Comparison of ENCODE assay signal across 33 cellular contexts in the genomic region with DNA sequence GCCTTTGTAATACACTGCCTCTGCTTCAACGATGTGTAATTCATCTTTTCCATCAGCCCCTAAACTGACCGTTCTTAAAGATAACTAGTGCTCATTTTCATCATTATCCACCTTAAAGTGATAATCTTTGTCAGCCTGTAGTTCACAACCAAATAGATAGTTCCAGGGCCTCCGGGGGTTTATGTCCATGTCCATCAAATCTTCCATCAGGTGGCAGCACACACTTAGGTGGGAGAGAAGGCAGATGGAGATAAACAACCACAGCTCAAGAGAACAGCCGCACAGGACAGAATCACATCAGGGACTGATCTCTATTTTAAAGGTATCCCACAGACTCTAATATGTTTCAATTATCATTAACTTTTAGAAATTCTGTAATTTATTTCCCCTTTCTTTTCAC.
DNase-seq lines count a peak whose midpoint lies in the region; ATAC-seq, FAIRE-seq and TF ChIP-seq lines count a peak whose summit lies in the region.
"Had no signal": no experiment of that assay in that cellular context is flagged by ENCODE, and none has a peak within 500 bp of the region (broad histone marks: within the 10 kb centered on the region; RNA-seq: fewer than 3 reads in every experiment).

No MANE protein-coding gene starts in this region.

- H3K9me3 ChIP-seq in OCI-LY3 (ENCODE audit: insufficient read depth, low read length) (no peaks in the 10 kb centered on the region), H1 (ENCODE audit: insufficient read depth in 2 of 2, low read depth in 1 of 2, low read length in 1 of 2) (no peaks in the 10 kb centered on the region), neural progenitor cell (ENCODE audit: low read depth) (no peaks in the 10 kb centered on the region)
- H3K9me3 ChIP-seq: ascending aorta, Caco-2, colonic mucosa, left lung, neutrophil, sigmoid colon, tibial nerve had no signal

- no peak overlapping the region for H4K8ac ChIP-seq in H1 (ENCODE audit: extremely low read depth, insufficient read depth, low read length)

- H4K5ac ChIP-seq in H1 (ENCODE audit: insufficient read length, low read depth, low read length): no peak overlapping the region

- H3K36me3 Mint-ChIP-seq in neural progenitor cell: peaks cover 8% of the 10 kb centered on the region

- WGBS in H1 (ENCODE audit: extremely low coverage in 1 of 2, insufficient coverage in 1 of 2, insufficient read length in 1 of 2, insufficient replicate concordance in 2 of 2, low coverage in 1 of 2, low lambda C conversion rate in 2 of 2, missing lambda C conversion rate in 1 of 2), 2 experiments: 86% methylated on average over 4 of the region's 4 CpGs; no CpG with 5 or more reads in 1 of the 2 experiments

- H3K4me3 Mint-ChIP-seq in neural progenitor cell: no peak overlapping the region
- H3K4me3 Mint-ChIP-seq: activated T-cell treated with anti-CD3 and anti-CD28 coated beads, Interleukin-2, amount 50 U/mL, for 24 hours; CD14-positive monocyte had no signal

- H3K27ac ChIP-seq in OCI-LY3 (ENCODE audit: low read length) (no peak overlapping the region), H1 (ENCODE audit: low read depth, low read length) (no peak overlapping the region), neural progenitor cell (no peak overlapping the region)
- H3K27ac ChIP-seq: ascending aorta, cardiac muscle cell, colonic mucosa, epithelial cell of prostate, left lung, neutrophil, sigmoid colon, tibial nerve had no signal

- no peak overlapping the region for H3K56ac ChIP-seq in H1 (replicated peaks; ENCODE audit: insufficient read length, low read depth, low read length)

- H3F3A ChIP-seq in neural progenitor cell (ENCODE audit: low read depth): no peaks in the 10 kb centered on the region

- CTCF ChIA-PET in H1 (lab: Charles Lee; ENCODE audit: partially characterized antibody): interaction anchor here (1.3 kb wide), 1 partner anchor 397 kb away, joined by 3 read pairs; no protein-coding TSS in a partner anchor

- H3K14ac ChIP-seq in H1 (ENCODE audit: insufficient read length): no peak overlapping the region

- H3K27me3 Mint-ChIP-seq in neural progenitor cell (ENCODE audit: insufficient read depth, low read depth): no peaks in the 10 kb centered on the region
- H3K27me3 Mint-ChIP-seq: activated T-cell treated with anti-CD3 and anti-CD28 coated beads, Interleukin-2, amount 50 U/mL, for 24 hours had no signal

- no peak for TF ChIP-seq POLR2A in H1 (IDR thresholded peaks at IDR 0.05; ENCODE audit: control extremely low read depth in 1 of 2, low read depth in 2 of 2, low read length in 2 of 2)

- H3K79me1 ChIP-seq in H1 (ENCODE audit: low read depth, low read length): no peaks in the 10 kb centered on the region

- no peak overlapping the region for H2BK15ac ChIP-seq in H1 (ENCODE audit: low read length)

- no peak overlapping the region for H2BK5ac ChIP-seq in H1 (ENCODE audit: low read depth, low read length)

- no peak overlapping the region for H3K23ac ChIP-seq in H1 (ENCODE audit: insufficient read length)

- H3K27me3 ChIP-seq in OCI-LY3 (ENCODE audit: low read depth, low read length) (no peaks in the 10 kb centered on the region), H1 (replicated peaks in 1 of 4; ENCODE audit: control insufficient read depth in 3 of 4, extremely low read depth in 1 of 4, insufficient read depth in 3 of 4, low read length in 3 of 4) (no peaks in the 10 kb centered on the region), neural progenitor cell (no peaks in the 10 kb centered on the region)
- H3K27me3 ChIP-seq: ascending aorta, cardiac muscle cell, colonic mucosa, left lung, neutrophil, sigmoid colon, tibial nerve had no signal

- H3K4me1 ChIP-seq in OCI-LY3 (ENCODE audit: low read length): peaks cover 3% of the 10 kb centered on the region; the same call in 1 of the 2 replicates
- H3K4me1 ChIP-seq in H1 (replicated peaks in 1 of 4; ENCODE audit: control insufficient read depth in 3 of 4, insufficient read depth in 4 of 4, low read length in 3 of 4): no peaks in the 10 kb centered on the region
- H3K4me1 ChIP-seq in neural progenitor cell: no peaks in the 10 kb centered on the region
- H3K4me1 ChIP-seq: ascending aorta, Caco-2, colonic mucosa, left lung, sigmoid colon, tibial nerve had no signal

- DNase-seq in ELF-1 (ENCODE audit: low read depth, low spot score) (peak; percentile 1), H1 (ENCODE audit: low read depth in 1 of 2, low spot score in 2 of 2) (no peak), neural progenitor cell (ENCODE audit: low spot score) (peak; percentile 15)
- DNase-seq: activated CD4-positive, alpha-beta T cell treated with anti-CD3 and anti-CD28 coated beads, Interleukin-2, amount 50 U/mL, for 1 hour; activated CD4-positive, CD25-positive, alpha-beta regulatory T cell; activated gamma-delta T cell treated with Interleukin-2 at 50 U/mL for 16 hours; activated T-cell treated with anti-CD3 and anti-CD28 coated beads, Interleukin-2, amount 50 U/mL, for 24 hours; colonic mucosa; effector CD4-positive, alpha-beta T cell; left lung; mesenchymal stem cell; MV-4-11; NCI-H1436 treated with DMSO at 0.1 percent for 48 hours; NCI-H2107; NCI-H345; NCI-H69; SIG-M5; sigmoid colon; stimulated activated CD4-positive, alpha-beta T cell treated with anti-CD3 and anti-CD28 coated beads, Interleukin-4, amount 100 ng/mL, for 24 hours; T1000 had no signal

- H3K4me2 ChIP-seq in OCI-LY3 (ENCODE audit: low read length) (no peak overlapping the region), H1 (ENCODE audit: insufficient read depth in 1 of 2, low read depth in 2 of 2, low read length in 2 of 2) (no peak overlapping the region), neural progenitor cell (no peak overlapping the region)

- H2BK20ac ChIP-seq in H1 (ENCODE audit: low read length): no peak overlapping the region

- H2BK120ac ChIP-seq in H1 (replicated peaks; ENCODE audit: low read depth, low read length): no peak overlapping the region

- peak; percentile 30 to 41; a peak in 3 of 4 replicates for TF ChIP-seq RAD21 in H1 (IDR thresholded peaks at IDR 0.05 in 1 of 2, conservative IDR thresholded peaks at IDR 0.05 in 1 of 2; ENCODE audit: low read depth in 2 of 2, low read length in 2 of 2)

- H3K4ac ChIP-seq in H1 (replicated peaks; ENCODE audit: insufficient read length, low read depth, low read length): no peak overlapping the region

- no peak overlapping the region for H3K27ac Mint-ChIP-seq in neural progenitor cell
- H3K27ac Mint-ChIP-seq: activated T-cell treated with anti-CD3 and anti-CD28 coated beads, Interleukin-2, amount 50 U/mL, for 24 hours had no signal

- no peaks in the 10 kb centered on the region for H3K23me2 ChIP-seq in H1 (ENCODE audit: low read depth, low read length)

- H4K20me1 ChIP-seq in OCI-LY3 (ENCODE audit: insufficient read depth, low read length) (no peaks in the 10 kb centered on the region), H1 (replicated peaks in 1 of 2; ENCODE audit: control insufficient read depth in 1 of 2, insufficient read depth in 2 of 2, low read length in 2 of 2) (no peaks in the 10 kb centered on the region), neural progenitor cell (ENCODE audit: low read depth) (no peaks in the 10 kb centered on the region)

- H3K36me3 ChIP-seq in OCI-LY3 (replicated peaks; ENCODE audit: low read depth, low read length) (no peaks in the 10 kb centered on the region), H1 (ENCODE audit: control insufficient read depth in 2 of 4, insufficient read depth in 4 of 4, low read length in 3 of 4) (no peaks in the 10 kb centered on the region; a peak in 1 of 8 replicates), neural progenitor cell (no peaks in the 10 kb centered on the region)
- H3K36me3 ChIP-seq: cardiac muscle cell, colonic mucosa had no signal

- H3K79me2 ChIP-seq in OCI-LY3 (ENCODE audit: low read length): no peaks in the 10 kb centered on the region
- no peaks in the 10 kb centered on the region for H3K79me2 ChIP-seq in H1 (ENCODE audit: control insufficient read depth in 1 of 2, insufficient read depth in 2 of 2, low read length in 2 of 2)
- H3K79me2 ChIP-seq in neural progenitor cell (ENCODE audit: low read depth): no peaks in the 10 kb centered on the region

- H3K9ac ChIP-seq in OCI-LY3 (ENCODE audit: low read length): no peak overlapping the region
- H3K9ac ChIP-seq in H1 (replicated peaks in 1 of 4; ENCODE audit: extremely low read depth in 1 of 4, low read depth in 3 of 4, low read length in 3 of 4): no peak overlapping the region
- H3K9ac ChIP-seq in neural progenitor cell: no peak overlapping the region

- ATAC-seq in GM21528 (IDR thresholded peaks at IDR 0.05; ENCODE audit: low FRiP score, unreplicated experiment): no peak
- no peak for ATAC-seq in HG03039 (IDR thresholded peaks at IDR 0.05; ENCODE audit: unreplicated experiment)
- ATAC-seq in GM21447 (IDR thresholded peaks at IDR 0.05; ENCODE audit: unreplicated experiment): no peak
- ATAC-seq: left lung had no signal

- FAIRE-seq in H1 (lab: Jason Lieb, UNC): no peak
- FAIRE-seq: GM18507, RCC 7860 had no signal

- H3K18ac ChIP-seq in H1 (ENCODE audit: extremely low read depth, low read length): no peak overlapping the region

- H4K91ac ChIP-seq in H1 (replicated peaks; ENCODE audit: insufficient read length, low read length): no peak overlapping the region

- H2BK12ac ChIP-seq in H1 (ENCODE audit: low read depth, low read length): no peak overlapping the region

- TF ChIP-seq CTCF in OCI-LY3 (IDR thresholded peaks at IDR 0.05; ENCODE audit: low read depth, low read length) (peak; percentile 28; the same call in 1 of the 2 replicates), H1 (IDR thresholded peaks at IDR 0.05; ENCODE audit: control extremely low read depth in 1 of 3, insufficient read depth in 1 of 3, low read depth in 1 of 3, low read length in 3 of 3) (0 out of 4 replicates have a peak, but pooled peaks of 1 of the 3 experiments have one; percentile 2), neural progenitor cell (IDR thresholded peaks at IDR 0.05) (peak; percentile 30)

- no peak overlapping the region for H2AK5ac ChIP-seq in H1 (ENCODE audit: low read depth, low read length)

- TF ChIP-seq EP300 in H1 (IDR thresholded peaks at IDR 0.05; ENCODE audit: borderline replicate concordance in 1 of 2, low read depth in 2 of 2, low read length in 2 of 2): no peak

- no peak overlapping the region for H2AFZ ChIP-seq in OCI-LY3 (ENCODE audit: low read depth, low read length)
- H2AFZ ChIP-seq in H1 (ENCODE audit: low read length): no peak overlapping the region
- no peak overlapping the region for H2AFZ ChIP-seq in neural progenitor cell (replicated peaks)

- POLR2A ChIA-PET in H1 (lab: Charles Lee; ENCODE audit: partially characterized antibody): no interaction called here

- H3K9me3 Mint-ChIP-seq in neural progenitor cell: no peaks in the 10 kb centered on the region
- H3K9me3 Mint-ChIP-seq: activated T-cell treated with anti-CD3 and anti-CD28 coated beads, Interleukin-2, amount 50 U/mL, for 24 hours had no signal

- H3K4me1 Mint-ChIP-seq in neural progenitor cell: no peaks in the 10 kb centered on the region
- H3K4me1 Mint-ChIP-seq: CD14-positive monocyte had no signal

- H3K4me3 ChIP-seq in OCI-LY3 (ENCODE audit: low read length) (no peak overlapping the region), H1 (ENCODE audit: extremely low read depth in 1 of 4, insufficient read depth in 2 of 4, low read depth in 3 of 4, low read length in 4 of 4) (no peak overlapping the region), neural progenitor cell (no peak overlapping the region)
- H3K4me3 ChIP-seq: ascending aorta, cardiac muscle cell, colonic mucosa, left lung, sigmoid colon, tibial nerve had no signal

Comparison
In these comparisons a context has a peak if more than half of its experiments do, and no peak if none do; other contexts are left out.
1. DNase-seq: peak in ELF-1 (single experiment) and neural progenitor cell (single experiment); none in H1 (0 of 2).